In genomic region chr3:53255360-53255774, GRCh38 we compare ENCODE assay signal across 8 cellular contexts. TPM values are rescaled to one million over a fixed set of nuclear protein-coding genes. Genes with fewer than 3 reads are reported as not detected.
A peak's percentile ranks its signal among the peaks of the same experiment; 100 is the strongest.
DNase-seq lines count a peak whose midpoint lies in the region; ATAC-seq and TF ChIP-seq lines count a peak whose summit lies in the region.

No MANE protein-coding gene starts in this region.

- H2AFZ ChIP-seq in trophoblast cell (ENCODE audit: insufficient read depth, low read length, poor library complexity), result peak overlapping the region; percentile 76

- TF ChIP-seq POLR2A in gastroesophageal sphincter (IDR thresholded peaks at IDR 0.05), result no peak

- H3K27ac ChIP-seq in gastroesophageal sphincter, result peak overlapping the region; percentile 51 to 95 (median 92)
- peak overlapping the region; percentile 92 for H3K27ac ChIP-seq in trophoblast cell (ENCODE audit: low read depth, low read length)

- TF ChIP-seq CTCF in LNCaP clone FGC (IDR thresholded peaks at IDR 0.05; ENCODE audit: control insufficient read depth, extremely low read depth, insufficient read depth) (no peak), gastroesophageal sphincter (IDR thresholded peaks at IDR 0.05) (no peak)

- peak overlapping the region; percentile 90 for H3K4ac ChIP-seq in trophoblast cell (ENCODE audit: low read depth, low read length)

- peak overlapping the region; percentile 64 for H4K12ac ChIP-seq in trophoblast cell (ENCODE audit: low read depth, low read length)

- peaks cover 16% of the 10 kb centered on the region for H3K79me1 ChIP-seq in trophoblast cell (ENCODE audit: low read length)

- 0% methylated on average over 7 of the region's 49 CpGs; no CpG with 5 or more reads in 1 of the 2 donors for WGBS in gastroesophageal sphincter (ENCODE audit: low coverage in 1 of 2), 2 donors
- no CpG with 5 or more reads among the region's 49 CpGs for WGBS in trophoblast cell (ENCODE audit: extremely low coverage, insufficient coverage, insufficient read length)

- peak overlapping the region; percentile 35 for H2BK120ac ChIP-seq in trophoblast cell (ENCODE audit: insufficient read depth, low read length, poor library complexity)

- peak overlapping the region; percentile 68 for H4K8ac ChIP-seq in trophoblast cell (ENCODE audit: low read depth, low read length)

- H3K36me3 ChIP-seq in gastroesophageal sphincter (no peaks in the 10 kb centered on the region), trophoblast cell (ENCODE audit: control insufficient read depth in 1 of 2, insufficient read depth in 2 of 2, low read length in 2 of 2) (peaks cover 5 to 6% of the 10 kb centered on the region in 2 experiments)

- no peak for TF ChIP-seq EP300 in gastroesophageal sphincter (IDR thresholded peaks at IDR 0.05)

- DNase-seq in GM03348 (ENCODE audit: low spot score) (peak; percentile 76), LNCaP clone FGC (ENCODE audit: low read depth) (no peak), trophoblast cell (peak in 1 of 2 donors; percentile 59), NCI-H187 treated with DMSO at 0.1 percent for 48 hours (lab: John Stamatoyannopoulos, UW) (no peak), NCI-H2029 treated with DMSO at 0.1 percent for 48 hours (lab: John Stamatoyannopoulos, UW) (no peak)

- peaks cover 21% of the 10 kb centered on the region for H3K36me3 Mint-ChIP-seq in activated T-helper 17 cell treated with anti-CD3 and anti-CD28 coated beads, Interleukin-2, amount 50 U/mL, for 72 hours (ENCODE audit: low read depth)

- H3K4me1 Mint-ChIP-seq in activated T-helper 17 cell treated with anti-CD3 and anti-CD28 coated beads, Interleukin-2, amount 50 U/mL, for 72 hours, result peaks cover 13% of the 10 kb centered on the region

- H3K27me3 Mint-ChIP-seq in activated T-helper 17 cell treated with anti-CD3 and anti-CD28 coated beads, Interleukin-2, amount 50 U/mL, for 72 hours, result no peaks in the 10 kb centered on the region

- no peak overlapping the region for H3K23ac ChIP-seq in trophoblast cell (ENCODE audit: low read length)

- ATAC-seq in GM21737 (IDR thresholded peaks at IDR 0.05; ENCODE audit: unreplicated experiment), result peak; percentile 44
- peak; percentile 76 for ATAC-seq in activated T-helper 17 cell treated with anti-CD3 and anti-CD28 coated beads, Interleukin-2, amount 50 U/mL, for 72 hours (replicated peaks)
- peak; percentile 44 for ATAC-seq in gastroesophageal sphincter

- peak overlapping the region; percentile 90 for H3K4me3 Mint-ChIP-seq in activated T-helper 17 cell treated with anti-CD3 and anti-CD28 coated beads, Interleukin-2, amount 50 U/mL, for 72 hours

- H2BK12ac ChIP-seq in trophoblast cell (ENCODE audit: low read length), result peak overlapping the region; percentile 8

- H3K27me3 ChIP-seq in gastroesophageal sphincter (no peaks in the 10 kb centered on the region), trophoblast cell (ENCODE audit: insufficient read depth, low read length) (no peaks in the 10 kb centered on the region)

- H3K18ac ChIP-seq in trophoblast cell (ENCODE audit: low read length), result peak overlapping the region; percentile 91

- H3K9me3 Mint-ChIP-seq in activated T-helper 17 cell treated with anti-CD3 and anti-CD28 coated beads, Interleukin-2, amount 50 U/mL, for 72 hours, result no peaks in the 10 kb centered on the region

- peak overlapping the region; percentile 77 for H2AK5ac ChIP-seq in trophoblast cell (ENCODE audit: low read length)

- peak overlapping the region; percentile 93 for H3K14ac ChIP-seq in trophoblast cell (ENCODE audit: low read length)

- peak overlapping the region; percentile 85 for H3K9ac ChIP-seq in trophoblast cell (ENCODE audit: low read length)

- H3K4me3 ChIP-seq in LNCaP clone FGC (ENCODE audit: low read depth, low read length), result peak overlapping the region; percentile 99
- H3K4me3 ChIP-seq in gastroesophageal sphincter, result peak overlapping the region; percentile 72 to 99
- H3K4me3 ChIP-seq in trophoblast cell (ENCODE audit: low read depth, low read length), result peak overlapping the region; percentile 98

- H3K4me2 ChIP-seq in trophoblast cell (ENCODE audit: low read length), result peak overlapping the region; percentile 86

- H3K9me3 ChIP-seq in gastroesophageal sphincter (no peaks in the 10 kb centered on the region), trophoblast cell (ENCODE audit: insufficient read depth, low read depth, low read length) (no peaks in the 10 kb centered on the region)

- H2BK5ac ChIP-seq in trophoblast cell (ENCODE audit: low read depth, low read length, poor library complexity), result peak overlapping the region; percentile 90

- H3K4me1 ChIP-seq in gastroesophageal sphincter (peaks cover 0 to 50% (median 29%) of the 10 kb centered on the region in 3 donors), trophoblast cell (ENCODE audit: control insufficient read depth in 1 of 2, insufficient read depth in 2 of 2, low read length in 2 of 2) (peaks cover 20 to 32% of the 10 kb centered on the region in 2 experiments)

- peak overlapping the region; percentile 77 for H4K91ac ChIP-seq in trophoblast cell (ENCODE audit: low read depth, low read length)

- peaks cover 43% of the 10 kb centered on the region for H3K79me2 ChIP-seq in trophoblast cell (ENCODE audit: control insufficient read depth, insufficient read depth, low read length, poor library complexity)

- peak overlapping the region; percentile 89 for H3K27ac Mint-ChIP-seq in activated T-helper 17 cell treated with anti-CD3 and anti-CD28 coated beads, Interleukin-2, amount 50 U/mL, for 72 hours

RNA-seq across cellular contexts. Expression of gene TKT, which starts 0.5 kb away (rescaled TPM):
- 100 to 1,000 TPM; 150 to 296 TPM for total RNA-seq in activated T-helper 17 cell treated with anti-CD3 and anti-CD28 coated beads, Interleukin-2, amount 50 U/mL, for 72 hours
- 100 to 1,000 TPM; 218 to 386 (median 278) TPM for total RNA-seq in gastroesophageal sphincter
- 527 and 539 TPM in 2 replicates for polyA plus RNA-seq in trophoblast cell (2013)
